In the genomic region with DNA sequence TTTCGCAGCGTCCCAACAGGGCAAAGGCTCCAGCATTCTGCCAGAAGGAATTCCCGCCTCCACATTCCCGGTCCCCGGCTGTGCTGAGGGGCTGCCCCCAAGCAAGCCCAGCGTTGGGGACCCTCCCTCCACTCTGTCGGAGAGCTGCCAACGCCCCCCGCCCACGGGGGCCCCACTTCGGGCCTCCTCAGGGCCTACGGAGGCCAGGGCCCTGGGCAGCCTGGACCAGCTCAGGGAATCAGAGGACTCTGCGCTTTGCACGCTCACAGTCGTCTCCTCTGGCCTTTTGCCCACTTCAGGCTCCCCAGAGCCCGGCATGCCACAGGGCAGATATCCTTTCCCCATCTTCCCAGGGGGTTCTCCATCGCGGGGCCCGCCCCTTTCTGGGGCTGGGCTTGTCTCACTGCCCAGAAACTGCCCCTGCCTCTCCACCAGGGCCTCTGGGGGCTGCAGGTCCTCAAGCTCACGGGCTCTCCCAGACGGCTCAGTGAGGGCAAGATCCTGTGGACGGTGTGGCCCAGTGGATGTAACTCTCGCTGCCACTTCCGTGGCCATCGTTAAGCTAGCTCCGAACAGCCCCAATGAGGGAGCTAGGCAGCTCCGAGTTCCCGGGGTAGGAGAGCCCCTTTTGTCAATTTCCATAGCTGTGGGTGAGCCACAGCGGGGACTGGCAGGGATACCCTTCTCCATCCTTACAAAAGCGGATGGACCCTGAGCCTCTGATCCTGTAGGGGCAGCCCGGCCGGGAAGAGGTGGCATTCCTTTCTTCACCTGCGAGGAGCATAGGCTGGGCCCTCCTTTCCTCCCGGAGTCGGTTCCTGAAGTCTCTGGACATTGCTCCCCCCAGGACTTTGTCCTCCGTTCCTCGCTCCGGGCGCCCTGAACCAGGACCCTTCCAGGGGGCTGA, we compare ENCODE assay signal across 1 cellular context.
TF ChIP-seq lines count a peak whose summit lies in the region.

No MANE protein-coding gene starts in this region.

TF ChIP-seq in HepG2, 621 proteins besides CTCF, POLR2A, EP300 and RAD21 (continued from another document):
- TF ChIP-seq, protein P1, sequence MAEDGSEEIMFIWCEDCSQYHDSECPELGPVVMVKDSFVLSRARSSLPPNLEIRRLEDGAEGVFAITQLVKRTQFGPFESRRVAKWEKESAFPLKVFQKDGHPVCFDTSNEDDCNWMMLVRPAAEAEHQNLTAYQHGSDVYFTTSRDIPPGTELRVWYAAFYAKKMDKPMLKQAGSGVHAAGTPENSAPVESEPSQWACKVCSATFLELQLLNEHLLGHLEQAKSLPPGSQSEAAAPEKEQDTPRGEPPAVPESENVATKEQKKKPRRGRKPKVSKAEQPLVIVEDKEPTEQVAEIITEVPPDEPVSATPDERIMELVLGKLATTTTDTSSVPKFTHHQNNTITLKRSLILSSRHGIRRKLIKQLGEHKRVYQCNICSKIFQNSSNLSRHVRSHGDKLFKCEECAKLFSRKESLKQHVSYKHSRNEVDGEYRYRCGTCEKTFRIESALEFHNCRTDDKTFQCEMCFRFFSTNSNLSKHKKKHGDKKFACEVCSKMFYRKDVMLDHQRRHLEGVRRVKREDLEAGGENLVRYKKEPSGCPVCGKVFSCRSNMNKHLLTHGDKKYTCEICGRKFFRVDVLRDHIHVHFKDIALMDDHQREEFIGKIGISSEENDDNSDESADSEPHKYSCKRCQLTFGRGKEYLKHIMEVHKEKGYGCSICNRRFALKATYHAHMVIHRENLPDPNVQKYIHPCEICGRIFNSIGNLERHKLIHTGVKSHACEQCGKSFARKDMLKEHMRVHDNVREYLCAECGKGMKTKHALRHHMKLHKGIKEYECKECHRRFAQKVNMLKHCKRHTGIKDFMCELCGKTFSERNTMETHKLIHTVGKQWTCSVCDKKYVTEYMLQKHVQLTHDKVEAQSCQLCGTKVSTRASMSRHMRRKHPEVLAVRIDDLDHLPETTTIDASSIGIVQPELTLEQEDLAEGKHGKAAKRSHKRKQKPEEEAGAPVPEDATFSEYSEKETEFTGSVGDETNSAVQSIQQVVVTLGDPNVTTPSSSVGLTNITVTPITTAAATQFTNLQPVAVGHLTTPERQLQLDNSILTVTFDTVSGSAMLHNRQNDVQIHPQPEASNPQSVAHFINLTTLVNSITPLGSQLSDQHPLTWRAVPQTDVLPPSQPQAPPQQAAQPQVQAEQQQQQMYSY (CRISPR knock-in tag; IDR thresholded peaks at IDR 0.05) = no peak
- TF ChIP-seq CREM (IDR thresholded peaks at IDR 0.05) = no peak
- no peak for TF ChIP-seq CREM (CRISPR knock-in tag; IDR thresholded peaks at IDR 0.05)
- no peak for TF ChIP-seq ZNF224 (CRISPR knock-in tag; IDR thresholded peaks at IDR 0.05)
- TF ChIP-seq ZNF746 (CRISPR knock-in tag; IDR thresholded peaks at IDR 0.05) = no peak
- TF ChIP-seq, protein P2, sequence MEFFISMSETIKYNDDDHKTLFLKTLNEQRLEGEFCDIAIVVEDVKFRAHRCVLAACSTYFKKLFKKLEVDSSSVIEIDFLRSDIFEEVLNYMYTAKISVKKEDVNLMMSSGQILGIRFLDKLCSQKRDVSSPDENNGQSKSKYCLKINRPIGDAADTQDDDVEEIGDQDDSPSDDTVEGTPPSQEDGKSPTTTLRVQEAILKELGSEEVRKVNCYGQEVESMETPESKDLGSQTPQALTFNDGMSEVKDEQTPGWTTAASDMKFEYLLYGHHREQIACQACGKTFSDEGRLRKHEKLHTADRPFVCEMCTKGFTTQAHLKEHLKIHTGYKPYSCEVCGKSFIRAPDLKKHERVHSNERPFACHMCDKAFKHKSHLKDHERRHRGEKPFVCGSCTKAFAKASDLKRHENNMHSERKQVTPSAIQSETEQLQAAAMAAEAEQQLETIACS (CRISPR knock-in tag; IDR thresholded peaks at IDR 0.05) = no peak
